In the genomic region with DNA sequence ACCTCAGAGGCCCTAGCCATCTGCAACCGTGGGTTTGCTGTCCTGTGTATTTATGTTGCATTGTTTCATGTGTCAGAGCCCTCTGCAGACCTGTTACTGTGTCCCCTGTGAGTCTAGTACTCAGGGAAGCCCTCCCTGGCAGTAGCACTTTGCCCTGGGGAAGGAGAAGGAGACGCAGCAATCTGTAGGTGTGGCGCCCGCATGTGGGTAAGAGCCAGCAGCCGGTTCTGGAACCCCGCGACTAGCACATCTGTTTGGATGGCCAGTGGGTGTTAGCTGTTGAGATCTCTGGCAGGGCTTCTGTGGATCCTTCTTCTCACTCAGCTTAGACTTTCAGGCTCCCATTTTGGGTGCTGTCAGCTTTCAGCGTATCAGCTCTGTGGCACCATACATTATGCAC, we compare ENCODE assay signal across 16 cellular contexts. TPM values are rescaled to one million over a fixed set of nuclear protein-coding genes. Genes with fewer than 3 reads are reported as not detected.
DNase-seq lines count a peak whose midpoint lies in the region; ATAC-seq and TF ChIP-seq lines count a peak whose summit lies in the region.
"Had no signal": no experiment of that assay in that cellular context is flagged by ENCODE, and none has a peak within 500 bp of the region (broad histone marks: within the 10 kb centered on the region; RNA-seq: fewer than 3 reads in every experiment).

No MANE protein-coding gene starts in this region.

- H3K27me3 ChIP-seq in layer of hippocampus (ENCODE audit: control insufficient read depth, insufficient read depth, low read length) (no peaks in the 10 kb centered on the region), psoas muscle (ENCODE audit: insufficient read depth in 3 of 3, low read length in 2 of 3) (no peaks in the 10 kb centered on the region)

- peaks cover 0 to 27% of the 10 kb centered on the region in 2 donors for H3K36me3 ChIP-seq in psoas muscle (ENCODE audit: insufficient read depth in 1 of 2, low read depth in 1 of 2)

- H3K4me1 ChIP-seq in psoas muscle = no peaks in the 10 kb centered on the region

- H3K9me3 ChIP-seq in psoas muscle = no peaks in the 10 kb centered on the region

- H3K27ac ChIP-seq in layer of hippocampus (ENCODE audit: low read depth, low read length) (peak overlapping the region; percentile 81), psoas muscle (no peak overlapping the region)
- H3K27ac ChIP-seq: 22Rv1, GM23248 had no signal

- peak; percentile 28 for DNase-seq in activated CD8-positive, alpha-beta memory T cell treated with anti-CD3 and anti-CD28 coated beads, Interleukin-2, amount 50 U/mL, for 48 hours
- no peak for DNase-seq in activated CD8-positive, alpha-beta memory T cell treated with anti-CD3 and anti-CD28 coated beads, Interleukin-2, amount 50 U/mL, for 4 hours
- DNase-seq in posterior cingulate gyrus = peak in 8 of 10 donors; percentile 24 to 91 (median 44)
- DNase-seq in T-helper 1 cell = no peak
- no peak for DNase-seq in NCI-H446 (lab: John Stamatoyannopoulos, UW)
- DNase-seq in psoas muscle = no peak
- DNase-seq: CD8-positive, alpha-beta T cell; COR-L47; DMS153; DMS79 treated with DMSO at 0.1 percent for 48 hours; EL; GM23248; H7 had no signal

- no peak for TF ChIP-seq CTCF in psoas muscle (IDR thresholded peaks at IDR 0.05)

- H3K4me3 ChIP-seq in psoas muscle = no peak overlapping the region
- H3K4me3 ChIP-seq: GM23248 had no signal

- intact Hi-C loops in posterior cingulate gyrus (cut with DNase I) = loop anchor here (5.0 kb wide), 1 partner anchor 57 kb away; a partner anchor contains a TSS
- intact Hi-C loops in psoas muscle (cut with DNase I) = no loop called here

- ATAC-seq in GM21423 (IDR thresholded peaks at IDR 0.05; ENCODE audit: unreplicated experiment) (no peak), psoas muscle (no peak)
- ATAC-seq: CD8-positive, alpha-beta T cell had no signal

- 85 to 96% (median 89%) methylated on average over 8 of the region's 8 CpGs for WGBS in psoas muscle, 3 donors

RNA-seq across cellular contexts. Expression of a gene that starts 57.0 kb away (rescaled TPM):
- 10 to 100 TPM; 12.9 to 22.5 (median 18.4) TPM for total RNA-seq in psoas muscle
- 10 to 100 TPM in 1 of 3 donors, 1 to 10 TPM in 2; 5.7 to 19.9 (median 5.9) TPM for polyA plus RNA-seq in psoas muscle

RNA-seq across cellular contexts. Expression of a gene that starts 57.0 kb away (rescaled TPM):
- total RNA-seq in psoas muscle = 10 to 100 TPM; 27.8 to 40.1 (median 32.5) TPM
- 10 to 100 TPM; 22.5 to 42.4 (median 35.9) TPM for polyA plus RNA-seq in psoas muscle

Comparison
In these comparisons a context has a peak if more than half of its experiments do, and no peak if none do; other contexts are left out.
1. DNase-seq: peak in activated CD8-positive, alpha-beta memory T cell treated with anti-CD3 and anti-CD28 coated beads, Interleukin-2, amount 50 U/mL, for 48 hours (single experiment) and posterior cingulate gyrus (8 of 10); none in activated CD8-positive, alpha-beta memory T cell treated with anti-CD3 and anti-CD28 coated beads, Interleukin-2, amount 50 U/mL, for 4 hours (single experiment), T-helper 1 cell (0 of 5), NCI-H446 (0 of 2) and psoas muscle (0 of 2).